Comparison of ENCODE assay signal across 9 cellular contexts in the genomic region with DNA sequence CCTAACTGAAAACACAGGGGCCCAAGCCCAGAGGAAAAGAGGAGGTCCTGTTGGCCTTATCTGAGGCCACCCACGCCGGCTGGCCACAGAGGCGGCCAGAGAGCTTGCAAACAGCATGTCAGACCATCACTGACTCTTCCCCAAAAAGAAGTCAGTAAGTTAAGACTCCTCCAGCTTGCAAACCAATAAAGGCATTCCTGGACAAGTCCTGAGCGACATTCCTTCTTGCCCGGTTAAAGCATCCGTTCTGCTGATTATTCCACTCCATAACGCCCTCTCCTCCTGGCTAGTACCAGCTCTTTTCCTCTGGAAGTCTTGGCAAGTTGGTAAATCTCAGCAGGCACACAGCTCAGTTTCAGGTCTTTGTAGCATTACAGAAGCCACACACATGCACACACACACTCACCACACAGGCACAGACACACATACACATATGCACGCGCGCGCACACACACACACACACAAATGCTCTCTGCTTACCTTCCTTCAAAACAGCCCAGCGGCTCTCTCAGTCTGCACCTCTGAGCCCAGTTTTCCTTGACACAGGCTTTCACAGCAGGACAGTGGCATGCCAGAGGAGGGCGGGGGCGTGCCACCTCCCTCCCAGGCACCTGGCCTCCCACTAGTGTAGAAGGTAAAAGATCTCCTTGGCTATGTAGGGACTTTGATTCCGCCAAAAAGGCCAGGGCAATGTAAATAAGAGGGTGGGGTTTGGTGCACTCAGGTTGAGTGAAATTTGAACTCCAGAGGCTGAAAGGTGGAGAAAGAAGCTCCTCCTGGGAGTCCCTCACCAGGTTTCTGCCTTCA.
DNase-seq lines count a peak whose midpoint lies in the region; FAIRE-seq and TF ChIP-seq lines count a peak whose summit lies in the region.
"Had no signal": no experiment of that assay in that cellular context is flagged by ENCODE, and none has a peak within 500 bp of the region (broad histone marks: within the 10 kb centered on the region; RNA-seq: fewer than 3 reads in every experiment).

No MANE protein-coding gene starts in this region.

- H3K9ac ChIP-seq in HUES6 (ENCODE audit: low read length), result peak overlapping the region; percentile 4

- DNase-seq in ascending aorta (ENCODE audit: low spot score in 2 of 2) (no peak), iPS DF 19.7 (ENCODE audit: low read depth, low spot score) (peak; percentile 35), retinal pigment epithelial cell (ENCODE audit: low read depth) (peak; percentile 37), AG20443 (ENCODE audit: low spot score) (no peak), T-helper 9 cell (no peak), frontal cortex (ENCODE audit: low spot score in 2 of 2) (no peak), dedifferentiated amniotic fluid mesenchymal stem cell (ENCODE audit: extremely low spot score) (no peak)
- DNase-seq: activated naive CD4-positive, alpha-beta T cell treated with anti-CD3 and anti-CD28 coated beads, Interleukin-2, amount 10 ng/mL, durations not matched to agents 7 days and 5 days had no signal

- H3K36me3 ChIP-seq in HUES6 (ENCODE audit: control insufficient read depth, insufficient read depth, low read length) (no peaks in the 10 kb centered on the region), ascending aorta (no peaks in the 10 kb centered on the region)

- no peak for FAIRE-seq in frontal cortex (lab: Jason Lieb, UNC)

- H3K9me3 ChIP-seq in HUES6 (ENCODE audit: control insufficient read depth, insufficient read depth, low read depth, low read length), result no peaks in the 10 kb centered on the region
- H3K9me3 ChIP-seq in ascending aorta, result no peaks in the 10 kb centered on the region

- intact Hi-C loops in ascending aorta (cut with DNase I), result loop anchor here (5.0 kb wide), 1 partner anchor 88 kb away; no protein-coding TSS in a partner anchor

- H3K4me1 ChIP-seq in HUES6 (ENCODE audit: control insufficient read depth, insufficient read depth, low read length) (peaks cover 31% of the 10 kb centered on the region), ascending aorta (peaks cover 7 to 11% of the 10 kb centered on the region in 2 donors)

- TF ChIP-seq CTCF in ascending aorta (IDR thresholded peaks at IDR 0.05), result no peak
- no peak for TF ChIP-seq CTCF in retinal pigment epithelial cell (conservative IDR thresholded peaks at IDR 0.05; ENCODE audit: low read depth, low read length)

- H3K27ac ChIP-seq in HUES6 (ENCODE audit: low read depth, low read length) (no peak overlapping the region), ascending aorta (peak overlapping the region; percentile 69 to 75)

- H3K27me3 ChIP-seq in HUES6 (ENCODE audit: control insufficient read depth, insufficient read depth, low read length), result no peaks in the 10 kb centered on the region
- H3K27me3 ChIP-seq in ascending aorta, result no peaks in the 10 kb centered on the region

- peak overlapping the region; percentile 30; the same call in 1 of the 2 replicates for H3K4me3 ChIP-seq in HUES6 (ENCODE audit: low read depth, low read length)
- H3K4me3 ChIP-seq in ascending aorta, result peak overlapping the region in 1 of 2 donors; percentile 53
- H3K4me3 ChIP-seq in retinal pigment epithelial cell (ENCODE audit: low read length), result no peak overlapping the region

Comparison
In these comparisons a context has a peak if more than half of its experiments do, and no peak if none do; other contexts are left out.
1. DNase-seq: peak in iPS DF 19.7 (single experiment) and retinal pigment epithelial cell (single experiment); none in ascending aorta (0 of 2), AG20443 (single experiment), T-helper 9 cell (single experiment), frontal cortex (0 of 2) and dedifferentiated amniotic fluid mesenchymal stem cell (single experiment).